ENCODE assay signal across 8 cellular contexts in the genomic region with DNA sequence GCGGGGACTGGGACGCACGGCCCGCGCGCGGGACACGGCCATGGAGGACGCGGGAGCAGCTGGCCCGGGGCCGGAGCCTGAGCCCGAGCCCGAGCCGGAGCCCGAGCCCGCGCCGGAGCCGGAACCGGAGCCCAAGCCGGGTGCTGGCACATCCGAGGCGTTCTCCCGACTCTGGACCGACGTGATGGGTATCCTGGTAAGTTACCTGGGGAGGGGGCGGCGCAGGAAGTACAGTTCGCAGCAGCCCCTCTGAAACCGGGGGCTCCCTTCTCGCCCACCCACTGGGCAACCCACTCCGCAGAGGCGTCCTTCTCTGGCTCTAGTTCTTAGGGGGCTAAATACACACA. TPM values are rescaled to one million over a fixed set of nuclear protein-coding genes. Genes with fewer than 3 reads are reported as not detected.
DNase-seq lines count a peak whose midpoint lies in the region; ATAC-seq and TF ChIP-seq lines count a peak whose summit lies in the region.

No MANE protein-coding gene starts in this region.

- H3K27ac Mint-ChIP-seq in activated CD4-positive, alpha-beta memory T cell treated with anti-CD3 and anti-CD28 coated beads for 36 hours: no peak overlapping the region

- H3K4me1 ChIP-seq in HEK293 (ENCODE audit: control insufficient read depth, insufficient read depth, low read length): peaks cover 22% of the 10 kb centered on the region

- in situ Hi-C loops in KBM-7 (cut with MboI; ENCODE audit: low pct_unique_long_range_greater_than_20kb, low sequenced_read_pairs): no loop called here

- H3K4me1 Mint-ChIP-seq in activated CD4-positive, alpha-beta memory T cell treated with anti-CD3 and anti-CD28 coated beads for 36 hours (ENCODE audit: low read depth): peaks cover 10% of the 10 kb centered on the region

- POLR2A ChIA-PET in HEK293 (lab: Yijun Ruan, JAX): no interaction called here
- POLR2A ChIA-PET in activated CD4-positive, alpha-beta memory T cell treated with anti-CD3 and anti-CD28 coated beads for 36 hours (lab: Charles Lee): no interaction called here

- no peak for ATAC-seq in HG02798 (IDR thresholded peaks at IDR 0.05; ENCODE audit: poor library complexity, unreplicated experiment)

- peak overlapping the region; percentile 45 for H3K4me3 Mint-ChIP-seq in activated CD4-positive, alpha-beta memory T cell treated with anti-CD3 and anti-CD28 coated beads for 36 hours

- H3K36me3 Mint-ChIP-seq in activated CD4-positive, alpha-beta memory T cell treated with anti-CD3 and anti-CD28 coated beads for 36 hours: no peaks in the 10 kb centered on the region

- CTCF ChIA-PET in HEK293 (lab: Yijun Ruan, JAX): interaction anchor here (1.0 kb wide), 1 partner anchor 166 kb away, joined by 5 read pairs; no protein-coding TSS in a partner anchor
- CTCF ChIA-PET in activated CD4-positive, alpha-beta memory T cell treated with anti-CD3 and anti-CD28 coated beads for 36 hours (lab: Charles Lee): no interaction called here

- no peaks in the 10 kb centered on the region for H3K9me3 ChIP-seq in HEK293 (ENCODE audit: control insufficient read depth, insufficient read depth, low read depth, low read length)

- intact Hi-C loops in activated CD4-positive, alpha-beta memory T cell treated with anti-CD3 and anti-CD28 coated beads for 36 hours (cut with micrococcal nuclease): loop anchor here (10.0 kb wide), 1 partner anchor 122 kb away; no protein-coding TSS in a partner anchor

- no peak for TF ChIP-seq CTCF in HEK293 (tag by site-specific recombination; IDR thresholded peaks at IDR 0.05)

- H3K4me3 ChIP-seq in HEK293 (ENCODE audit: low read depth, low read length) (peak overlapping the region; percentile 86), iPS-11a (ENCODE audit: low read depth, low read length) (peak overlapping the region; percentile 35), skin epidermis (peak overlapping the region; percentile 45 to 77 (median 58))

- H3K9me3 Mint-ChIP-seq in activated CD4-positive, alpha-beta memory T cell treated with anti-CD3 and anti-CD28 coated beads for 36 hours: no peaks in the 10 kb centered on the region

- DNase-seq in activated CD4-positive, alpha-beta memory T cell treated with anti-CD3 and anti-CD28 coated beads for 36 hours: no peak
- no peak for DNase-seq in KBM-7
- DNase-seq in NCI-H526 (lab: John Stamatoyannopoulos, UW): no peak
- no peak for DNase-seq in DMS79 (lab: John Stamatoyannopoulos, UW)

- peak overlapping the region; percentile 99; the same call in 1 of the 2 replicates for H3K27ac ChIP-seq in HEK293 (ENCODE audit: extremely low read depth, low read depth, low read length)
- H3K27ac ChIP-seq in skin epidermis: peak overlapping the region; percentile 3 to 96 (median 87)

- no peaks in the 10 kb centered on the region for H3K36me3 ChIP-seq in HEK293 (ENCODE audit: control insufficient read depth in 2 of 2, insufficient read depth in 1 of 2, low read length in 2 of 2)

- peaks cover 40% of the 10 kb centered on the region for H3K27me3 Mint-ChIP-seq in activated CD4-positive, alpha-beta memory T cell treated with anti-CD3 and anti-CD28 coated beads for 36 hours

TF ChIP-seq in HEK293, 187 proteins besides CTCF, POLR2A, EP300 and RAD21:
- TF ChIP-seq ZNF140 (tag by site-specific recombination; IDR thresholded peaks at IDR 0.05): no peak
- TF ChIP-seq, protein P1, sequence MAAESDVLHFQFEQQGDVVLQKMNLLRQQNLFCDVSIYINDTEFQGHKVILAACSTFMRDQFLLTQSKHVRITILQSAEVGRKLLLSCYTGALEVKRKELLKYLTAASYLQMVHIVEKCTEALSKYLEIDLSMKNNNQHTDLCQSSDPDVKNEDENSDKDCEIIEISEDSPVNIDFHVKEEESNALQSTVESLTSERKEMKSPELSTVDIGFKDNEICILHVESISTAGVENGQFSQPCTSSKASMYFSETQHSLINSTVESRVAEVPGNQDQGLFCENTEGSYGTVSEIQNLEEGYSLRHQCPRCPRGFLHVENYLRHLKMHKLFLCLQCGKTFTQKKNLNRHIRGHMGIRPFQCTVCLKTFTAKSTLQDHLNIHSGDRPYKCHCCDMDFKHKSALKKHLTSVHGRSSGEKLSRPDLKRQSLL (tag by site-specific recombination; IDR thresholded peaks at IDR 0.05): peak; percentile 98
- TF ChIP-seq ZNF777 (tag by site-specific recombination; IDR thresholded peaks at IDR 0.05; ENCODE audit: borderline replicate concordance): no peak
- TF ChIP-seq, protein P2, sequence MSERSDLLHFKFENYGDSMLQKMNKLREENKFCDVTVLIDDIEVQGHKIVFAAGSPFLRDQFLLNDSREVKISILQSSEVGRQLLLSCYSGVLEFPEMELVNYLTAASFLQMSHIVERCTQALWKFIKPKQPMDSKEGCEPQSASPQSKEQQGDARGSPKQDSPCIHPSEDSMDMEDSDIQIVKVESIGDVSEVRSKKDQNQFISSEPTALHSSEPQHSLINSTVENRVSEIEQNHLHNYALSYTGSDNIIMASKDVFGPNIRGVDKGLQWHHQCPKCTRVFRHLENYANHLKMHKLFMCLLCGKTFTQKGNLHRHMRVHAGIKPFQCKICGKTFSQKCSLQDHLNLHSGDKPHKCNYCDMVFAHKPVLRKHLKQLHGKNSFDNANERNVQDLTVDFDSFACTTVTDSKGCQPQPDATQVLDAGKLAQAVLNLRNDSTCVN (tag by site-specific recombination; optimal IDR thresholded peaks at IDR 0.05): peak; percentile 54
- TF ChIP-seq REPIN1 (tag by site-specific recombination; IDR thresholded peaks at IDR 0.05; ENCODE audit: low read depth): no peak
- no peak for TF ChIP-seq ZNF837 (tag by site-specific recombination; IDR thresholded peaks at IDR 0.05)
- TF ChIP-seq, protein P3, sequence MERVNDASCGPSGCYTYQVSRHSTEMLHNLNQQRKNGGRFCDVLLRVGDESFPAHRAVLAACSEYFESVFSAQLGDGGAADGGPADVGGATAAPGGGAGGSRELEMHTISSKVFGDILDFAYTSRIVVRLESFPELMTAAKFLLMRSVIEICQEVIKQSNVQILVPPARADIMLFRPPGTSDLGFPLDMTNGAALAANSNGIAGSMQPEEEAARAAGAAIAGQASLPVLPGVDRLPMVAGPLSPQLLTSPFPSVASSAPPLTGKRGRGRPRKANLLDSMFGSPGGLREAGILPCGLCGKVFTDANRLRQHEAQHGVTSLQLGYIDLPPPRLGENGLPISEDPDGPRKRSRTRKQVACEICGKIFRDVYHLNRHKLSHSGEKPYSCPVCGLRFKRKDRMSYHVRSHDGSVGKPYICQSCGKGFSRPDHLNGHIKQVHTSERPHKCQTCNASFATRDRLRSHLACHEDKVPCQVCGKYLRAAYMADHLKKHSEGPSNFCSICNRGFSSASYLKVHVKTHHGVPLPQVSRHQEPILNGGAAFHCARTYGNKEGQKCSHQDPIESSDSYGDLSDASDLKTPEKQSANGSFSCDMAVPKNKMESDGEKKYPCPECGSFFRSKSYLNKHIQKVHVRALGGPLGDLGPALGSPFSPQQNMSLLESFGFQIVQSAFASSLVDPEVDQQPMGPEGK (tag by site-specific recombination; IDR thresholded peaks at IDR 0.05): 0 out of 2 replicates have a peak, but pooled peaks have one; percentile 19
- TF ChIP-seq, protein P4, sequence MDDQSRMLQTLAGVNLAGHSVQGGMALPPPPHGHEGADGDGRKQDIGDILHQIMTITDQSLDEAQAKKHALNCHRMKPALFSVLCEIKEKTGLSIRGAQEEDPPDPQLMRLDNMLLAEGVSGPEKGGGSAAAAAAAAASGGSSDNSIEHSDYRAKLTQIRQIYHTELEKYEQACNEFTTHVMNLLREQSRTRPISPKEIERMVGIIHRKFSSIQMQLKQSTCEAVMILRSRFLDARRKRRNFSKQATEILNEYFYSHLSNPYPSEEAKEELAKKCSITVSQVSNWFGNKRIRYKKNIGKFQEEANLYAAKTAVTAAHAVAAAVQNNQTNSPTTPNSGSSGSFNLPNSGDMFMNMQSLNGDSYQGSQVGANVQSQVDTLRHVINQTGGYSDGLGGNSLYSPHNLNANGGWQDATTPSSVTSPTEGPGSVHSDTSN (CRISPR knock-in tag; IDR thresholded peaks at IDR 0.05): 0 out of 2 replicates have a peak, but pooled peaks have one; percentile 33
- peak; percentile 82 for TF ChIP-seq ZFHX2 (tag by site-specific recombination; conservative IDR thresholded peaks at IDR 0.05)
- no peak for TF ChIP-seq ZNF426 (tag by site-specific recombination; IDR thresholded peaks at IDR 0.05)
- peak; percentile 67 for TF ChIP-seq EGR2 (tag by site-specific recombination; IDR thresholded peaks at IDR 0.05; ENCODE audit: low read depth)
- TF ChIP-seq, protein P5, sequence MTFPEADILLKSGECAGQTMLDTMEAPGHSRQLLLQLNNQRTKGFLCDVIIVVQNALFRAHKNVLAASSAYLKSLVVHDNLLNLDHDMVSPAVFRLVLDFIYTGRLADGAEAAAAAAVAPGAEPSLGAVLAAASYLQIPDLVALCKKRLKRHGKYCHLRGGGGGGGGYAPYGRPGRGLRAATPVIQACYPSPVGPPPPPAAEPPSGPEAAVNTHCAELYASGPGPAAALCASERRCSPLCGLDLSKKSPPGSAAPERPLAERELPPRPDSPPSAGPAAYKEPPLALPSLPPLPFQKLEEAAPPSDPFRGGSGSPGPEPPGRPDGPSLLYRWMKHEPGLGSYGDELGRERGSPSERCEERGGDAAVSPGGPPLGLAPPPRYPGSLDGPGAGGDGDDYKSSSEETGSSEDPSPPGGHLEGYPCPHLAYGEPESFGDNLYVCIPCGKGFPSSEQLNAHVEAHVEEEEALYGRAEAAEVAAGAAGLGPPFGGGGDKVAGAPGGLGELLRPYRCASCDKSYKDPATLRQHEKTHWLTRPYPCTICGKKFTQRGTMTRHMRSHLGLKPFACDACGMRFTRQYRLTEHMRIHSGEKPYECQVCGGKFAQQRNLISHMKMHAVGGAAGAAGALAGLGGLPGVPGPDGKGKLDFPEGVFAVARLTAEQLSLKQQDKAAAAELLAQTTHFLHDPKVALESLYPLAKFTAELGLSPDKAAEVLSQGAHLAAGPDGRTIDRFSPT (tag by site-specific recombination; IDR thresholded peaks at IDR 0.05): no peak
- TF ChIP-seq IKZF3 (tag by site-specific recombination; IDR thresholded peaks at IDR 0.05): no peak
- no peak for TF ChIP-seq ZNF658 (tag by site-specific recombination; IDR thresholded peaks at IDR 0.05)
- no peak for TF ChIP-seq ZNF423 (tag by site-specific recombination; IDR thresholded peaks at IDR 0.05)
- TF ChIP-seq ZNF175 (tag by site-specific recombination; IDR thresholded peaks at IDR 0.05): no peak

RNA-seq across cellular contexts. Expression of a gene that starts 0.4 kb away (rescaled TPM):
- total RNA-seq in activated CD4-positive, alpha-beta memory T cell treated with anti-CD3 and anti-CD28 coated beads for 36 hours: 1 to 10 TPM in 1 of 2 experiments, under 1 TPM in 1; 0.44 to 1.2 TPM

Comparison
In these comparisons a context has a peak if more than half of its experiments do, and no peak if none do; other contexts are left out.
1. H3K4me3 ChIP-seq: peak in every context shown above with its lines; median percentile 86 in HEK293; 58 in skin epidermis; 35 in iPS-11a.